Comparison of ENCODE assay signal across 14 cellular contexts in the genomic region with DNA sequence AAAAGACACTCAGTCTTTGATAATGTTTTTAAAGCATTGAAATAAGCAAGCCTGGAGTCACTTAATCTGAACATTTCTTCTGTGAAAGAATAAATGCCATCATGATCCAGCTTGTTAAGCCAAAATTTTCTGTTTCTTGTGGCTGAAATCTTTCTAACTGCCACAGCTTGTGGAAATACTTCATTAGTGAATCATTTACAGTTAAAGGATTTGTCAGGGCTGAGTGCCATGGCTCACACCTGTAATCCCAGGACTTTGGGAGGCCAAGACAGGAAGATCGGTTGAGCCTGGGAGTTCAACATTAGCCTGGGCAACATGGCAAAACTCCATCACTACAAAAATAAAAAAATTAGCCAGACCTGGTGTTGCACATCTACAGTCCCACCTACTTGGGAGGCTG.
A peak's percentile ranks its signal among the peaks of the same experiment; 100 is the strongest.
DNase-seq lines count a peak whose midpoint lies in the region; ATAC-seq, FAIRE-seq and TF ChIP-seq lines count a peak whose summit lies in the region.
"Had no signal": no experiment of that assay in that cellular context is flagged by ENCODE, and none has a peak within 500 bp of the region (broad histone marks: within the 10 kb centered on the region; RNA-seq: fewer than 3 reads in every experiment).

No MANE protein-coding gene starts in this region.

- FAIRE-seq in pancreas (lab: Jason Lieb, UNC): no peak

- POLR2A ChIA-PET in Panc1 (lab: Charles Lee): no interaction called here

- TF ChIP-seq CTCF in Calu3 (IDR thresholded peaks at IDR 0.05; ENCODE audit: unreplicated experiment) (no peak), Panc1 (IDR thresholded peaks at IDR 0.05) (no peak), pancreas (IDR thresholded peaks at IDR 0.05) (no peak)

- no peaks in the 10 kb centered on the region for H3K4me1 ChIP-seq in Panc1 (ENCODE audit: control insufficient read depth, insufficient read depth, low read length)
- peaks cover 0 to 5% (median 0%) of the 10 kb centered on the region in 3 donors for H3K4me1 ChIP-seq in pancreas

- ATAC-seq in Panc1: no peak
- peak in 3 of 4 donors; percentile 41 to 79 (median 75) for ATAC-seq in pancreas

- no peaks in the 10 kb centered on the region for H3K27me3 Mint-ChIP-seq in Calu3 (ENCODE audit: unreplicated experiment)
- H3K27me3 Mint-ChIP-seq: IgD-negative memory B cell had no signal

- CTCF ChIA-PET in Calu3 (lab: Charles Lee): interaction anchor here (1.1 kb wide), 1 partner anchor 334 kb away, joined by 3 read pairs; no protein-coding TSS in a partner anchor
- CTCF ChIA-PET in Panc1 (lab: Charles Lee): no interaction called here

- in situ Hi-C loops in Panc1 (cut with HindIII; ENCODE audit: low pct_unique_long_range_greater_than_20kb, low sequenced_read_pairs): no loop called here

- peaks cover 5% of the 10 kb centered on the region for H3K9me3 Mint-ChIP-seq in Calu3 (ENCODE audit: low read depth, unreplicated experiment)

- no TSS peak for BruUV-seq in Calu3 (replicated peaks; lab: Mats Ljungman, UMichigan)
- no TSS peak for BruUV-seq in Panc1 (replicated peaks; lab: Mats Ljungman, UMichigan)

- H3K36me3 Mint-ChIP-seq in Calu3 (ENCODE audit: insufficient read depth, unreplicated experiment): peaks cover 5% of the 10 kb centered on the region
- H3K36me3 Mint-ChIP-seq: IgD-negative memory B cell had no signal

- H3K4me3 Mint-ChIP-seq in Calu3 (ENCODE audit: low read depth, unreplicated experiment): no peak overlapping the region
- H3K4me3 Mint-ChIP-seq: H9, IgD-negative memory B cell had no signal

- DNase-seq in Calu3: peak; percentile 16
- DNase-seq in Panc1 (ENCODE audit: low read depth, low spot score): no peak
- DNase-seq in epithelial cell of prostate (ENCODE audit: low read depth, low spot score): no peak
- DNase-seq in pancreas: peak in 1 of 6 donors; percentile 17
- no peak for DNase-seq in stimulated activated CD4-positive, alpha-beta T cell treated with anti-CD3 and anti-CD28 coated beads, Interleukin-4, amount 100 ng/mL, for 4 hours
- DNase-seq in nucleus accumbens (lab: John Stamatoyannopoulos, UW): no peak
- no peak for DNase-seq in AG20443 (ENCODE audit: low spot score)
- DNase-seq: COR-L47, DMS153, H9, Kasumi-1, NCI-H187 treated with DMSO at 0.1 percent for 48 hours, NCI-H774 had no signal

- no peak overlapping the region for H3K27ac Mint-ChIP-seq in Calu3 (ENCODE audit: unreplicated experiment)
- H3K27ac Mint-ChIP-seq: H9, IgD-negative memory B cell had no signal

- no peaks in the 10 kb centered on the region for H3K27me3 ChIP-seq in Panc1 (ENCODE audit: control insufficient read depth, insufficient read depth, low read length)
- no peaks in the 10 kb centered on the region for H3K27me3 ChIP-seq in pancreas

- 28 to 38% methylated on average over 1 of the region's 1 CpG for WGBS in pancreas, 2 donors

- H3K4me3 ChIP-seq in Panc1 (ENCODE audit: low read depth in 2 of 2, low read length in 2 of 2) (no peak overlapping the region), pancreas (no peak overlapping the region)

- H3K36me3 ChIP-seq in Panc1 (ENCODE audit: control insufficient read depth, insufficient read depth, low read length): no peaks in the 10 kb centered on the region
- no peaks in the 10 kb centered on the region for H3K36me3 ChIP-seq in pancreas

- H3K27ac ChIP-seq in Panc1 (ENCODE audit: low read length): peak overlapping the region; percentile 73; the same call in 1 of the 2 replicates
- peak overlapping the region; percentile 24 for H3K27ac ChIP-seq in epithelial cell of prostate
- peak overlapping the region in 2 of 4 donors; percentile 4 to 23 for H3K27ac ChIP-seq in pancreas

- H3K9me3 ChIP-seq in Panc1 (ENCODE audit: control insufficient read depth, insufficient read depth, low read depth, low read length): peaks cover 6% of the 10 kb centered on the region; the same call in 1 of the 2 replicates
- no peaks in the 10 kb centered on the region for H3K9me3 ChIP-seq in pancreas

- H3K4me1 Mint-ChIP-seq in Calu3 (ENCODE audit: low read depth, unreplicated experiment): peaks cover 26% of the 10 kb centered on the region
- H3K4me1 Mint-ChIP-seq: IgD-negative memory B cell had no signal

- intact Hi-C loops in Calu3 (cut with micrococcal nuclease; ENCODE audit: unreplicated experiment) (no loop called here), Panc1 (cut with micrococcal nuclease; ENCODE audit: unreplicated experiment) (no loop called here), pancreas (cut with DNase I) (no loop called here)
